ENCODE assay signal across 8 cellular contexts in the genomic region with DNA sequence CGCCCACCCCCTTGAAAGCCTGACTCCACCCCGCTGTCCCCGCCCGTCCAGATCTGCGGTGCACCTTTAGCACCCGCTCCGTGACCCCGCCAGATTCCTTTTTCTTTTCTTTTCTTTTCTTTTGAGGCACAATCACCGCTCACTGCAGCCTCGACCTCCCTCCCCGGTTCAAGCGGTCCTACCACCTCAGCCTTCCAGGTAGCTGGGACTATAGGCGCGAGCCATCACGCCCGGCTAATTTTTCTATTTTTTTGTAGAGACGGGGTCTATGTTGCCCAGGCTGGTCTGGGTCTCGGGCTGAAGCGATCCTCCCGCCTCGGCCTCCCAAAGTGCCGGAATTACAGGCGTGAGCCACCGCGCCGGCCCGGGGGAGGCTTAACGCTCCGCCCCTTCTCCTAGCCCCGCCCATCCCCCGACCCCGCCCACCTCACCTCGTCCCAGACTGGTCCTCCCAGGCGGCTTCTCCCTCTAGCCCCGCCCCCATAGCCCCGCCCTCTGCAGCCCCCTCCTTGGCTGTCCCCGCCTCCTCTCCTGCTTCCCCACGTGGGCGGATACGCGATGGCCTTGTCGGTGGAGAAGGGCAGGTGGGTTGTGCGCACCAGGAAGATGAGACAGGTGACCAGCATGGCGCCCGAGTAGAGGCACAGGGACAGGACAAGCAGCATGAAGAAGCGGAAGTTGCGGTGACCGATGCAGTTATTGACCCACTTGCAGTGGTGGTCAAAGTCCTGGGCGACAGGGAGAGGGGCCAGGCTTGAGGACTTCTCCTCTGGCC. TPM values are rescaled to one million over a fixed set of nuclear protein-coding genes. Genes with fewer than 3 reads are reported as not detected.
A peak's percentile ranks its signal among the peaks of the same experiment; 100 is the strongest.
DNase-seq lines count a peak whose midpoint lies in the region; ATAC-seq and TF ChIP-seq lines count a peak whose summit lies in the region.

No MANE protein-coding gene starts in this region.

- no peaks in the 10 kb centered on the region for H3K36me3 ChIP-seq in sigmoid colon

- no peaks in the 10 kb centered on the region for H3K9me3 Mint-ChIP-seq in activated T-cell treated with anti-CD3 and anti-CD28 coated beads, Interleukin-2, amount 50 U/mL, for 72 hours

- no peak for TF ChIP-seq EP300 in sigmoid colon (IDR thresholded peaks at IDR 0.05)

- H3K9me3 ChIP-seq in sigmoid colon = no peaks in the 10 kb centered on the region

- no peak for TF ChIP-seq CTCF in sigmoid colon (IDR thresholded peaks at IDR 0.05)

- no peak overlapping the region for H3K27ac ChIP-seq in sigmoid colon

- H3K4me1 ChIP-seq in sigmoid colon = peaks cover 0 to 10% (median 7%) of the 10 kb centered on the region in 4 donors

- H3K27me3 ChIP-seq in sigmoid colon = peaks cover 0 to 14% (median 6%) of the 10 kb centered on the region in 3 donors

- peaks cover 7% of the 10 kb centered on the region for H3K27me3 Mint-ChIP-seq in activated T-cell treated with anti-CD3 and anti-CD28 coated beads, Interleukin-2, amount 50 U/mL, for 72 hours (ENCODE audit: low read depth)

- H3K4me3 Mint-ChIP-seq in activated T-cell treated with anti-CD3 and anti-CD28 coated beads, Interleukin-2, amount 50 U/mL, for 72 hours = peak overlapping the region; percentile 84 to 85

- 28 to 32% methylated on average over 49 of the region's 49 CpGs for WGBS in sigmoid colon, 2 donors

- peaks cover 0 to 1% of the 10 kb centered on the region in 2 donors for H3K36me3 Mint-ChIP-seq in activated T-cell treated with anti-CD3 and anti-CD28 coated beads, Interleukin-2, amount 50 U/mL, for 72 hours (ENCODE audit: insufficient read depth in 2 of 2)

- H3K4me3 ChIP-seq in sigmoid colon = peak overlapping the region in 3 of 4 donors; percentile 31 to 38 (median 38)

- H3K27ac Mint-ChIP-seq in activated T-cell treated with anti-CD3 and anti-CD28 coated beads, Interleukin-2, amount 50 U/mL, for 72 hours = no peak overlapping the region

- ATAC-seq in activated T-cell treated with anti-CD3 and anti-CD28 coated beads, Interleukin-2, amount 50 U/mL, for 72 hours (replicated peaks in 1 of 2) = peak; percentile 79
- ATAC-seq in HG03565 (IDR thresholded peaks at IDR 0.05; ENCODE audit: unreplicated experiment) = no peak

- TF ChIP-seq POLR2A in sigmoid colon (IDR thresholded peaks at IDR 0.05) = no peak

- intact Hi-C loops in sigmoid colon (cut with DNase I) (no loop called here), posterior vena cava (cut with DNase I) (no loop called here)

- peaks cover 19% of the 10 kb centered on the region for H3K4me1 Mint-ChIP-seq in activated T-cell treated with anti-CD3 and anti-CD28 coated beads, Interleukin-2, amount 50 U/mL, for 72 hours (ENCODE audit: low read depth)

- DNase-seq in DMS114 treated with DMSO at 0.1 percent for 48 hours (lab: John Stamatoyannopoulos, UW; ENCODE audit: unreplicated experiment) = peak; percentile 18
- DNase-seq in NCI-H345 treated with DMSO at 0.1 percent for 48 hours (lab: John Stamatoyannopoulos, UW; ENCODE audit: unreplicated experiment) = peak; percentile 33
- peak; percentile 57 to 67 for DNase-seq in activated T-cell treated with anti-CD3 and anti-CD28 coated beads, Interleukin-2, amount 50 U/mL, for 72 hours
- peak; percentile 23 for DNase-seq in glomerular visceral epithelial cell (ENCODE audit: extremely low spot score)
- no peak for DNase-seq in sigmoid colon
- no peak for DNase-seq in NCI-H1694 (lab: John Stamatoyannopoulos, UW)
- DNase-seq in posterior vena cava (ENCODE audit: low spot score) = no peak

RNA-seq across cellular contexts. Expression of a gene that starts 3.2 kb away (rescaled TPM):
- total RNA-seq in activated T-cell treated with anti-CD3 and anti-CD28 coated beads, Interleukin-2, amount 50 U/mL, for 72 hours = not detected
- total RNA-seq in sigmoid colon (under 1 TPM in 1 of 4 donors, not detected in 3; 0.99 TPM), posterior vena cava (1 to 10 TPM in 1 of 2 donors, under 1 TPM in 1; 0.52 to 2.1 TPM)
- under 1 TPM in 1 of 3 donors, not detected in 2; 0.38 TPM for polyA plus RNA-seq in sigmoid colon

RNA-seq across cellular contexts. Expression of a gene that starts 8.3 kb away (rescaled TPM):
- not detected for total RNA-seq in activated T-cell treated with anti-CD3 and anti-CD28 coated beads, Interleukin-2, amount 50 U/mL, for 72 hours
- total RNA-seq in sigmoid colon = not detected
- 10 to 100 TPM in 2 of 3 donors, 1 to 10 TPM in 1; 7.8 to 22.7 (median 11.1) TPM for polyA plus RNA-seq in sigmoid colon
- not detected for total RNA-seq in posterior vena cava

Comparison
In these comparisons a context has a peak if more than half of its experiments do, and no peak if none do; other contexts are left out.
1. DNase-seq: peak in DMS114 treated with DMSO at 0.1 percent for 48 hours (single experiment), NCI-H345 treated with DMSO at 0.1 percent for 48 hours (single experiment), activated T-cell treated with anti-CD3 and anti-CD28 coated beads, Interleukin-2, amount 50 U/mL, for 72 hours (2 of 2) and glomerular visceral epithelial cell (single experiment); none in sigmoid colon (single experiment), NCI-H1694 (single experiment) and posterior vena cava (single experiment).